In genomic region chr2:239328306-239329191, GRCh38 we compare ENCODE assay signal across 9 cellular contexts.
DNase-seq lines count a peak whose midpoint lies in the region; ATAC-seq and TF ChIP-seq lines count a peak whose summit lies in the region.
"Had no signal": no experiment of that assay in that cellular context is flagged by ENCODE, and none has a peak within 500 bp of the region (broad histone marks: within the 10 kb centered on the region; RNA-seq: fewer than 3 reads in every experiment).

No MANE protein-coding gene starts in this region.

- H3K9ac ChIP-seq in KMS-11 (peak overlapping the region; percentile 62; the same call in 1 of the 2 replicates), stomach smooth muscle (ENCODE audit: low read length in 2 of 2) (peak overlapping the region; percentile 50 to 71)

- H3K27ac ChIP-seq in KMS-11 (peak overlapping the region; percentile 94), body of pancreas (peak overlapping the region in 3 of 4 donors; percentile 31 to 53 (median 39)), stomach smooth muscle (ENCODE audit: low read length) (peak overlapping the region; percentile 99)
- H3K27ac ChIP-seq: SJSA1 had no signal

- H3K27me3 ChIP-seq in KMS-11 (ENCODE audit: insufficient read depth, low read depth), result no peaks in the 10 kb centered on the region
- H3K27me3 ChIP-seq in body of pancreas, result no peaks in the 10 kb centered on the region
- no peaks in the 10 kb centered on the region for H3K27me3 ChIP-seq in stomach smooth muscle (ENCODE audit: control insufficient read depth in 1 of 2, insufficient read depth in 2 of 2, low read length in 2 of 2)
- H3K27me3 ChIP-seq: SJSA1 had no signal

- DNase-seq in body of pancreas (peak in 3 of 4 donors; percentile 35 to 53 (median 53)), left kidney (ENCODE audit: low read depth, low spot score) (peak; percentile 87), SW 1271 (lab: John Stamatoyannopoulos, UW) (no peak), SIG-M5 treated with dmso at 0.1 percent for 504 hours (lab: John Stamatoyannopoulos, UW; ENCODE audit: unreplicated experiment) (no peak)
- DNase-seq in stimulated activated CD4-positive, alpha-beta T cell treated with anti-CD3 and anti-CD28 coated beads, Interleukin-2, amount 100 ng/mL, for 24 hours, result no peak
- no peak for DNase-seq in activated T-cell treated with anti-CD3 and anti-CD28 coated beads, Interleukin-2, amount 50 U/mL, for 4 hours

- ATAC-seq in body of pancreas, result peak; percentile 54
- no peak for ATAC-seq in activated T-cell treated with anti-CD3 and anti-CD28 coated beads, Interleukin-2, amount 50 U/mL, for 4 hours

- no peaks in the 10 kb centered on the region for H3K9me3 Mint-ChIP-seq in activated T-cell treated with anti-CD3 and anti-CD28 coated beads, Interleukin-2, amount 50 U/mL, for 4 hours

- H3K27me3 Mint-ChIP-seq in activated T-cell treated with anti-CD3 and anti-CD28 coated beads, Interleukin-2, amount 50 U/mL, for 4 hours (ENCODE audit: low read depth), result no peaks in the 10 kb centered on the region

- WGBS in body of pancreas, 2 donors, result 38 to 41% methylated on average over 20 to 21 of the region's 21 CpGs

- H4K20me1 ChIP-seq in KMS-11 (ENCODE audit: insufficient read depth), result no peaks in the 10 kb centered on the region

- no peak for TF ChIP-seq POLR2A in body of pancreas (IDR thresholded peaks at IDR 0.05)

- TF ChIP-seq CTCF in KMS-11 (conservative IDR thresholded peaks at IDR 0.05; ENCODE audit: low read depth, low read length) (no peak), body of pancreas (IDR thresholded peaks at IDR 0.05) (no peak)

- H3K4me3 Mint-ChIP-seq in activated T-cell treated with anti-CD3 and anti-CD28 coated beads, Interleukin-2, amount 50 U/mL, for 4 hours, result no peak overlapping the region

- H3K79me2 ChIP-seq in KMS-11 (ENCODE audit: insufficient read depth, low read depth), result peaks cover 57% of the 10 kb centered on the region; the same call in 1 of the 2 replicates

- peaks cover 59% of the 10 kb centered on the region for H3K4me1 Mint-ChIP-seq in activated T-cell treated with anti-CD3 and anti-CD28 coated beads, Interleukin-2, amount 50 U/mL, for 4 hours (ENCODE audit: low read depth)

- H2AFZ ChIP-seq in KMS-11 (ENCODE audit: low read depth), result no peak overlapping the region

- peak overlapping the region; percentile 84 for H3K4me2 ChIP-seq in KMS-11

- H3K9me3 ChIP-seq in body of pancreas (no peaks in the 10 kb centered on the region), stomach smooth muscle (ENCODE audit: control insufficient read depth in 2 of 2, low read length in 2 of 2) (no peaks in the 10 kb centered on the region)
- H3K9me3 ChIP-seq: SJSA1 had no signal

- H3K4me1 ChIP-seq in KMS-11 (ENCODE audit: low read depth, poor library complexity, severe bottlenecking), result peaks cover 88% of the 10 kb centered on the region
- peaks cover 37% of the 10 kb centered on the region for H3K4me1 ChIP-seq in body of pancreas
- H3K4me1 ChIP-seq in stomach smooth muscle (ENCODE audit: control insufficient read depth, insufficient read depth, low read length), result peaks cover 69% of the 10 kb centered on the region

- H3K36me3 ChIP-seq in KMS-11 (ENCODE audit: insufficient read depth) (no peaks in the 10 kb centered on the region), body of pancreas (replicated peaks in 1 of 2; ENCODE audit: insufficient read depth in 1 of 2, low read depth in 2 of 2) (no peaks in the 10 kb centered on the region), stomach smooth muscle (ENCODE audit: control insufficient read depth in 2 of 2, insufficient read depth in 2 of 2, low read length in 2 of 2) (no peaks in the 10 kb centered on the region)
- H3K36me3 ChIP-seq: SJSA1 had no signal

- H3K4me3 ChIP-seq in KMS-11 (IDR thresholded peaks at IDR 0.05; ENCODE audit: insufficient read depth, low read depth, low read length) (no peak overlapping the region), body of pancreas (no peak overlapping the region), stomach smooth muscle (ENCODE audit: low read length in 2 of 2) (peak overlapping the region in 1 of 2 donors; percentile 40)
- H3K4me3 ChIP-seq: SJSA1 had no signal

- intact Hi-C loops in body of pancreas (cut with DNase I), result no loop called here

- H3K36me3 Mint-ChIP-seq in activated T-cell treated with anti-CD3 and anti-CD28 coated beads, Interleukin-2, amount 50 U/mL, for 4 hours (ENCODE audit: insufficient read depth), result peaks cover 8% of the 10 kb centered on the region

Comparison
In these comparisons a context has a peak if more than half of its experiments do, and no peak if none do; other contexts are left out.
1. H3K27ac ChIP-seq: peak in every context shown above with its lines; median percentile 99 in stomach smooth muscle; 94 in KMS-11; 39 in body of pancreas.
2. DNase-seq: peak in body of pancreas (3 of 4) and left kidney (single experiment); none in SW 1271 (0 of 2), stimulated activated CD4-positive, alpha-beta T cell treated with anti-CD3 and anti-CD28 coated beads, Interleukin-2, amount 100 ng/mL, for 24 hours (0 of 2), SIG-M5 treated with dmso at 0.1 percent for 504 hours (single experiment) and activated T-cell treated with anti-CD3 and anti-CD28 coated beads, Interleukin-2, amount 50 U/mL, for 4 hours (single experiment).